Comparison of ENCODE assay signal across 30 cellular contexts in the genomic region with DNA sequence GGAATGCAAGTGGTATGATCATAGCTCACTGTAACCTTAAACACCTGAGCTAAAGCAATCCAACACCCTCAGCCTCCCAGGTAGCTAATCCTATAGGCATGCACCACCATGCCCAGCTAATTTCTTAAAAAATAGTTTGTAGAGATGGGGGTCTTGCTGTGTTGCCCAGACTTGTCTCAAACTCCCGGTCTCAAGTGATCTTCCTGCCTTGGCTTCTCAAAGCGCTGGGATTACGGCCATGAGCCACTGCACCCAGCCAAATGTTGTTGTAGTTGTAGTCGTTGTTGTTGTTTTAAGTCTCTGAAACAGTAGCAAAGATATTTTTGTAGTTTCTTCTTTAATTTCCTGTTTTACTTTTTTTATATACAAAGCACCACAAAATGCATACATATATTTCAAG.
"Had no signal": no experiment of that assay in that cellular context is flagged by ENCODE, and none has a peak within 500 bp of the region (broad histone marks: within the 10 kb centered on the region; RNA-seq: fewer than 3 reads in every experiment).

No MANE protein-coding gene starts in this region.

- H3K27me3 ChIP-seq: left lung, pancreas, stomach, testis, tibial artery, uterus had no signal

- H3K9me3 ChIP-seq: left lung, lower lobe of right lung, pancreas, prostate gland, stomach, testis, tibial artery, uterus had no signal

- H3K27me3 Mint-ChIP-seq: naive B cell; stimulated activated naive B cell treated with anti-CD40 and anti-IgM and Interleukin-4, amounts not matched to agents 10 μg/mL and 1 μg/mL and 100 μg/mL, for 72 hours; type B pancreatic cell had no signal

- H3K4me1 ChIP-seq: left lung, lower lobe of right lung, pancreas, prostate gland, stomach, testis, tibial artery, uterus had no signal

- H3K4me3 ChIP-seq: left lung, lower lobe of right lung, pancreas, prostate gland, skin epidermis, stomach, testis, tibial artery, uterus had no signal

- H3K4me3 Mint-ChIP-seq: immature natural killer cell; mesothelial cell of epicardium; naive B cell; natural killer cell; nephron progenitor cell; stimulated activated naive B cell treated with anti-CD40 and anti-IgM and Interleukin-4, amounts not matched to agents 10 μg/mL and 1 μg/mL and 100 μg/mL, for 72 hours; type B pancreatic cell had no signal

- H3K4me1 Mint-ChIP-seq: immature natural killer cell, naive B cell, natural killer cell, nephron progenitor cell had no signal

- H3K9me3 Mint-ChIP-seq: mesothelial cell of epicardium; naive B cell; nephron progenitor cell; stimulated activated naive B cell treated with anti-CD40 and anti-IgM and Interleukin-4, amounts not matched to agents 10 μg/mL and 1 μg/mL and 100 μg/mL, for 72 hours; type B pancreatic cell had no signal

- H3K36me3 ChIP-seq: left lung, lower lobe of right lung, pancreas, prostate gland, stomach, tibial artery, uterus had no signal

- DNase-seq: hippocampal formation; immature natural killer cell; kidney; left colon; left lung; lower lobe of right lung; mammary epithelial cell; mesenchymal stem cell; naive B cell; natural killer cell; nephron progenitor cell; nucleus accumbens; pancreas; posterior cingulate gyrus; retina; right cardiac atrium; stimulated activated CD4-positive, alpha-beta T cell treated with anti-CD3 and anti-CD28 coated beads, Interleukin-12 subunit alpha, Interleukin-12 subunit beta, amount 100 ng/mL, for 4 hours; stimulated activated CD4-positive, alpha-beta T cell treated with anti-CD3 and anti-CD28 coated beads, Interleukin-15, amount 100 ng/mL, for 24 hours; stimulated activated CD4-positive, alpha-beta T cell treated with anti-CD3 and anti-CD28 coated beads, Interleukin-2, amount 100 ng/mL, for 24 hours; stimulated activated CD4-positive, alpha-beta T cell treated with anti-CD3 and anti-CD28 coated beads, Interleukin-4, amount 100 ng/mL, for 1 hour; stimulated activated naive B cell treated with anti-CD40 and anti-IgM and Interleukin-4, amounts not matched to agents 10 μg/mL and 1 μg/mL and 100 μg/mL, for 72 hours; stimulated activated naive CD8-positive, alpha-beta T cell treated with anti-CD3 and anti-CD28 coated beads, Interleukin-15, Interleukin-2, amounts not matched to agents 100 U/mL and 50 U/mL, for 24 hours; stomach; testis; tibial artery; uterus had no signal

- H3K36me3 Mint-ChIP-seq: immature natural killer cell; mesothelial cell of epicardium; naive B cell; natural killer cell; stimulated activated naive B cell treated with anti-CD40 and anti-IgM and Interleukin-4, amounts not matched to agents 10 μg/mL and 1 μg/mL and 100 μg/mL, for 72 hours; type B pancreatic cell had no signal

- H3K27ac Mint-ChIP-seq: immature natural killer cell; mesothelial cell of epicardium; naive B cell; natural killer cell; nephron progenitor cell; stimulated activated naive B cell treated with anti-CD40 and anti-IgM and Interleukin-4, amounts not matched to agents 10 μg/mL and 1 μg/mL and 100 μg/mL, for 72 hours; type B pancreatic cell had no signal

- H3K27ac ChIP-seq: left lung, lower lobe of right lung, pancreas, prostate gland, skin epidermis, stomach, testis, tibial artery, uterus had no signal
